In genomic region chr15:58522391-58522790, GRCh38 we compare ENCODE assay signal across 12 cellular contexts.
DNase-seq lines count a peak whose midpoint lies in the region; ATAC-seq, FAIRE-seq and TF ChIP-seq lines count a peak whose summit lies in the region.
"Had no signal": no experiment of that assay in that cellular context is flagged by ENCODE, and none has a peak within 500 bp of the region (broad histone marks: within the 10 kb centered on the region; RNA-seq: fewer than 3 reads in every experiment).

No MANE protein-coding gene starts in this region.

- H2AK9ac ChIP-seq in IMR-90 (replicated peaks; ENCODE audit: low read depth, low read length, poor library complexity) = no peak overlapping the region

- in situ Hi-C loops in IMR-90 (cut with MboI; ENCODE audit: low sequenced_read_pairs) = no loop called here

- H2AK5ac ChIP-seq in IMR-90 (ENCODE audit: low read depth, low read length) = peak overlapping the region; percentile 96

- H2BK5ac ChIP-seq in IMR-90 (ENCODE audit: low read depth, low read length, poor library complexity, severe bottlenecking) = no peak overlapping the region

- dilution Hi-C loops in IMR-90 (cut with HindIII; ENCODE audit: low sequenced_read_pairs, unreplicated experiment) = no loop called here

- peak overlapping the region; percentile 80; the same call in 1 of the 2 replicates for H3K14ac ChIP-seq in IMR-90 (replicated peaks; ENCODE audit: low read depth, low read length)

- intact Hi-C loops in IMR-90 (cut with micrococcal nuclease) = no loop called here
- intact Hi-C loops in kidney (cut with DNase I) = no loop called here

- no peak overlapping the region for H4K5ac ChIP-seq in IMR-90 (ENCODE audit: low read depth, low read length)

- no peak overlapping the region for H3K23ac ChIP-seq in IMR-90 (ENCODE audit: low read depth, low read length)

- H3K4ac ChIP-seq in IMR-90 (ENCODE audit: low read depth, low read length) = peak overlapping the region; percentile 52; the same call in 1 of the 2 replicates

- FAIRE-seq in kidney (lab: Jason Lieb, UNC) = no peak
- FAIRE-seq: D721Med had no signal

- peak overlapping the region; percentile 92; the same call in 1 of the 3 replicates for H2BK15ac ChIP-seq in IMR-90 (ENCODE audit: low read depth, low read length)

- H3K18ac ChIP-seq in IMR-90 (ENCODE audit: low read depth, low read length) = no peak overlapping the region

- H3K27me3 ChIP-seq in IMR-90 (ENCODE audit: control insufficient read depth, insufficient read depth, low read length) (no peaks in the 10 kb centered on the region), skeletal muscle tissue (ENCODE audit: control insufficient read depth in 3 of 3, insufficient read depth in 3 of 3, low read length in 3 of 3) (no peaks in the 10 kb centered on the region)

- TF ChIP-seq POLR2A in IMR-90 (IDR thresholded peaks at IDR 0.05; ENCODE audit: low read depth, low read length) = no peak

- POLR2A ChIA-PET in IMR-90 (lab: Charles Lee; ENCODE audit: unreplicated experiment) = no interaction called here

- H4K20me1 ChIP-seq in IMR-90 (ENCODE audit: insufficient read depth, low read length) = no peaks in the 10 kb centered on the region

- ATAC-seq in IMR-90 (ENCODE audit: low read depth) (no peak), GM18519 (IDR thresholded peaks at IDR 0.05; ENCODE audit: low FRiP score, unreplicated experiment) (no peak), HG03457 (IDR thresholded peaks at IDR 0.05; ENCODE audit: unreplicated experiment) (no peak), HG03432 (IDR thresholded peaks at IDR 0.05; ENCODE audit: unreplicated experiment) (no peak), HG02970 (IDR thresholded peaks at IDR 0.05; ENCODE audit: low FRiP score, unreplicated experiment) (no peak)

- 86% methylated on average over 6 of the region's 9 CpGs; no CpG with 5 or more reads in 1 of the 2 experiments for WGBS in IMR-90 (ENCODE audit: extremely low coverage in 2 of 2, insufficient read length in 1 of 2), 2 experiments

- H3K27ac ChIP-seq in IMR-90 (ENCODE audit: insufficient read depth, low read length) (no peak overlapping the region), kidney (ENCODE audit: low read depth in 2 of 2, low read length in 2 of 2) (peak overlapping the region; percentile 33 to 44), skeletal muscle tissue (ENCODE audit: low read depth, low read length) (no peak overlapping the region)

- H3K4me2 ChIP-seq in IMR-90 (ENCODE audit: low read depth, low read length) = no peak overlapping the region

- peak overlapping the region; percentile 89 for H2BK120ac ChIP-seq in IMR-90 (ENCODE audit: low read depth, low read length)

- no peak overlapping the region for H3K4me3 ChIP-seq in IMR-90 (ENCODE audit: insufficient read depth, low read depth, low read length)
- no peak overlapping the region for H3K4me3 ChIP-seq in kidney (ENCODE audit: low read length in 2 of 2)
- H3K4me3 ChIP-seq in skeletal muscle tissue (ENCODE audit: low read length in 3 of 3) = no peak overlapping the region

- H4K91ac ChIP-seq in IMR-90 (ENCODE audit: insufficient read depth, low read depth, low read length) = peak overlapping the region; percentile 71

- DNase-seq in IMR-90 (no peak), cerebellar cortex (ENCODE audit: low spot score) (peak; percentile 64), kidney (no peak)
- DNase-seq: dermis blood vessel endothelial cell, NCI-H2029, nephron progenitor cell had no signal

- TF ChIP-seq CTCF in IMR-90 (conservative IDR thresholded peaks at IDR 0.05; ENCODE audit: low read depth, low read length) (no peak), kidney (IDR thresholded peaks at IDR 0.05; ENCODE audit: borderline replicate concordance, extremely low read depth, insufficient read depth) (no peak)

- CTCF ChIA-PET in IMR-90 (lab: Yijun Ruan, JAX) = no interaction called here

- no peaks in the 10 kb centered on the region for H3K79me1 ChIP-seq in IMR-90 (ENCODE audit: low read depth in 1 of 2, low read length in 2 of 2)

- no peak overlapping the region for H3K56ac ChIP-seq in IMR-90 (ENCODE audit: extremely low read depth, insufficient read depth, low read length)

- peaks cover 18% of the 10 kb centered on the region for H3K9me1 ChIP-seq in IMR-90 (ENCODE audit: insufficient read depth, low read length)

- H3K4me1 ChIP-seq in IMR-90 (ENCODE audit: control insufficient read depth, insufficient read depth, low read length) (peaks cover 8% of the 10 kb centered on the region), kidney (ENCODE audit: control insufficient read depth in 1 of 2, insufficient read depth in 1 of 2, low read depth in 1 of 2, low read length in 2 of 2) (peaks cover under 1 to 16% of the 10 kb centered on the region in 2 donors), skeletal muscle tissue (ENCODE audit: control insufficient read depth in 3 of 3, insufficient read depth in 3 of 3, low read length in 3 of 3) (peaks cover 16 to 33% (median 21%) of the 10 kb centered on the region in 3 donors)

- BruUV-seq in IMR-90 (replicated peaks; lab: Mats Ljungman, UMichigan) = no TSS peak

- H3K9ac ChIP-seq in IMR-90 (ENCODE audit: low read depth, low read length) (no peak overlapping the region), kidney (ENCODE audit: low read length in 2 of 2) (peak overlapping the region in 1 of 2 donors; percentile 7), skeletal muscle tissue (ENCODE audit: low read depth in 1 of 3, low read length in 3 of 3) (peak overlapping the region in 2 of 3 donors; percentile 45 to 58)

- H3K36me3 ChIP-seq in IMR-90 (ENCODE audit: control insufficient read depth, insufficient read depth, low read length) = no peaks in the 10 kb centered on the region
- H3K36me3 ChIP-seq in kidney (ENCODE audit: control insufficient read depth in 1 of 2, insufficient read depth in 2 of 2, low read length in 2 of 2) = no peaks in the 10 kb centered on the region
- H3K36me3 ChIP-seq in skeletal muscle tissue (ENCODE audit: control insufficient read depth in 3 of 3, insufficient read depth in 3 of 3, low read length in 3 of 3) = no peaks in the 10 kb centered on the region

- TF ChIP-seq RAD21 in IMR-90 (IDR thresholded peaks at IDR 0.05; ENCODE audit: low read length) = no peak

- peak overlapping the region; percentile 54 to 90; a peak in 3 of 4 replicates for H4K8ac ChIP-seq in IMR-90 (ENCODE audit: low read depth in 2 of 2, low read length in 2 of 2)

- H3K9me3 ChIP-seq in IMR-90 (ENCODE audit: control insufficient read depth, insufficient read depth, low read length) (no peaks in the 10 kb centered on the region), kidney (ENCODE audit: control insufficient read depth in 1 of 2, low read length in 2 of 2) (no peaks in the 10 kb centered on the region), skeletal muscle tissue (ENCODE audit: control insufficient read depth in 3 of 3, low read length in 3 of 3) (no peaks in the 10 kb centered on the region)

- peak overlapping the region; percentile 78 for H2BK20ac ChIP-seq in IMR-90 (ENCODE audit: low read depth, low read length)

- peak overlapping the region; percentile 91 for H2AFZ ChIP-seq in IMR-90 (replicated peaks; ENCODE audit: low read length, poor library complexity)

TF ChIP-seq in IMR-90, 13 proteins besides CTCF, POLR2A, EP300 and RAD21:
- TF ChIP-seq MXI1 (IDR thresholded peaks at IDR 0.05; ENCODE audit: borderline replicate concordance, low read depth, low read length) (no peak), NFE2L2 (IDR thresholded peaks at IDR 0.05; ENCODE audit: low read depth, low read length) (no peak), USF2 (IDR thresholded peaks at IDR 0.05; ENCODE audit: low read depth, low read length) (no peak), SMC3 (IDR thresholded peaks at IDR 0.05; ENCODE audit: low read depth, low read length) (no peak), CEBPB (IDR thresholded peaks at IDR 0.05; ENCODE audit: low read depth, low read length) (no peak), BHLHE40 (IDR thresholded peaks at IDR 0.05; ENCODE audit: low read depth, low read length) (no peak), RFX5 (IDR thresholded peaks at IDR 0.05; ENCODE audit: low read depth, low read length) (no peak), CHD1 (IDR thresholded peaks at IDR 0.05; ENCODE audit: low read depth, low read length) (no peak), MAZ (IDR thresholded peaks at IDR 0.05; ENCODE audit: borderline replicate concordance, low read depth, low read length) (no peak), MAFK (IDR thresholded peaks at IDR 0.05; ENCODE audit: low read depth, low read length) (no peak), FOS (IDR thresholded peaks at IDR 0.05; ENCODE audit: low read depth, low read length) (no peak), ELK1 (IDR thresholded peaks at IDR 0.05; ENCODE audit: borderline replicate concordance, low read depth, low read length) (no peak), RCOR1 (IDR thresholded peaks at IDR 0.05; ENCODE audit: insufficient replicate concordance, low read length) (no peak)
TF ChIP-seq in IMR-90: peak in this region for 0.

Comparison
In these comparisons a context has a peak if more than half of its experiments do, and no peak if none do; other contexts are left out.
1. H3K27ac ChIP-seq: peak in kidney (2 of 2); none in IMR-90 (single experiment) and skeletal muscle tissue (single experiment).